In the genomic region with DNA sequence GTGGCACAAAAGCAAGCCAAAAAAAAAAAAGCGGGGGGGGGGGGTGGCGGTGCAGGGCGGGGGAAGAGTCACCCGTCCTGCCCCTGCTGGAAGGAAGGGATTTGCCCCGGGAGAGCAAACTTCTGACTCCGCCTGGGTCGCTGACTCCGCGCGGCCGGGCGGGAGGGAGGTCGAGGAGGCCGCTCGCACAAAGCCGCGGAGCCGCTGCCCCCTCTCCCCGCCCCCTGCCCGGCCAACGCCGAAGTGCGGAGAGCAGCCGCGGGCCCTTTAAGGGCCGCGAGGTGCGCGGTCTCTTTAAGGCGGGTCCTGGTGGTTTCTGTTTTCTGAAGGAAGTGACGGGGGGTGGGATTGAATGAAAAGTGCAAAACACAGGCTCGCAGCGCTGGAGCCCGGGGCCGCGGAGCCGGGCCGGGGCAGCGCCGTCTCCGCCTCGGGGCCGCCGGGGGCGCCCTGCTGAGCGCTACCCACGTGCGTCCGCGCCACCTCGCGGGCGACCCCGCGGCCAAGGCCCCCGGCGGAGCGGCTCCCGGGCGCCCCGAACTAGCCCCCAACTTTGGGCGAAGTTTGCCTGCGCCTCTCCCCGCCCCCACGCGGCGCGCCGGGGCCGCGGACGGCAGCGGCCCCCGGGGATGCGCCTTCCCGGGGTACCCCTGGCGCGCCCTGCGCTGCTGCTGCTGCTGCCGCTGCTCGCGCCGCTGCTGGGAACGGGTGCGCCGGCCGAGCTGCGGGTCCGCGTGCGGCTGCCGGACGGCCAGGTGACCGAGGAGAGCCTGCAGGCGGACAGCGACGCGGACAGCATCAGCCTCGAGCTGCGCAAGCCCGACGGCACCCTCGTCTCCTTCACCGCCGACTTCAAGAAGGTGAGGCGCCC, we compare ENCODE assay signal across 8 cellular contexts. TPM values are rescaled to one million over a fixed set of nuclear protein-coding genes. Genes with fewer than 3 reads are reported as not detected.
DNase-seq lines count a peak whose midpoint lies in the region; ATAC-seq lines count a peak whose summit lies in the region.

A gene (plus strand): TSS at position 382 of the 871 bp plus-strand sequence. CDS start 248 bp downstream, at position 630.

- H3K36me3 ChIP-seq in esophagus (ENCODE audit: control insufficient read depth in 2 of 2, insufficient read depth in 2 of 2, low read length in 1 of 2) = no peaks in the 10 kb centered on the region
- H3K36me3 ChIP-seq in muscle layer of colon (ENCODE audit: insufficient read depth, low read length) = no peaks in the 10 kb centered on the region

- peak; percentile 82 for ATAC-seq in HG03064 (IDR thresholded peaks at IDR 0.05; ENCODE audit: low read depth, unreplicated experiment)

- DNase-seq in NCI-H2196 (lab: John Stamatoyannopoulos, UW; ENCODE audit: unreplicated experiment) (peak; percentile 41), NCI-H2196 treated with DMSO at 0.1 percent for 48 hours (lab: John Stamatoyannopoulos, UW; ENCODE audit: unreplicated experiment) (no peak), NOMO-1 (lab: John Stamatoyannopoulos, UW; ENCODE audit: unreplicated experiment in 2 of 2) (peak; percentile 77 to 78)
- peak; percentile 65 for DNase-seq in activated T-cell treated with anti-CD3 and anti-CD28 coated beads, Interleukin-2, amount 50 U/mL, for 1 hour
- DNase-seq in stimulated activated CD8-positive, alpha-beta memory T cell treated with anti-CD3 and anti-CD28 coated beads, Interleukin-7, amount 100 ng/mL, for 1 hour (ENCODE audit: low read depth in 2 of 2) = peak; percentile 20

- 0% methylated on average over 65 to 106 of the region's 106 CpGs for WGBS in esophagus, 2 donors

- H3K27me3 ChIP-seq in esophagus (ENCODE audit: control insufficient read depth in 1 of 2, insufficient read depth in 2 of 2, low read length in 2 of 2) (no peaks in the 10 kb centered on the region), muscle layer of colon (ENCODE audit: control insufficient read depth in 1 of 2, insufficient read depth in 2 of 2, low read length in 2 of 2) (peaks cover 0 to 6% of the 10 kb centered on the region in 2 donors)

- H3K9ac ChIP-seq in muscle layer of colon (ENCODE audit: low read length) = peak within 1 kb of the TSS; percentile 21

- H3K4me3 ChIP-seq in esophagus (ENCODE audit: low read depth in 1 of 2, low read length in 2 of 2) (peak within 1 kb of the TSS; percentile 69 to 70), muscle layer of colon (ENCODE audit: low read depth in 1 of 2, low read length in 2 of 2) (peak within 1 kb of the TSS; percentile 48 to 74)

- H3K27ac ChIP-seq in esophagus (ENCODE audit: low read depth in 2 of 2, low read length in 1 of 2) (peak within 1 kb of the TSS; percentile 61 to 75), muscle layer of colon (ENCODE audit: low read depth, low read length) (peak within 1 kb of the TSS; percentile 70)

- H3K4me1 ChIP-seq in esophagus (ENCODE audit: control insufficient read depth in 2 of 2, insufficient read depth in 2 of 2, low read length in 1 of 2) (peaks cover 0 to 12% of the 10 kb centered on the region in 2 donors), muscle layer of colon (ENCODE audit: insufficient read depth, low read length) (peaks cover 17% of the 10 kb centered on the region)

- no peaks in the 10 kb centered on the region for H3K9me3 ChIP-seq in esophagus (ENCODE audit: control insufficient read depth in 2 of 2, insufficient read depth in 1 of 2, low read depth in 1 of 2, low read length in 1 of 2)
- H3K9me3 ChIP-seq in muscle layer of colon (ENCODE audit: low read length) = no peaks in the 10 kb centered on the region

RNA-seq across cellular contexts. Expression of the gene that starts here (rescaled TPM):
- 1 to 10 TPM; 7.2 to 8.4 TPM for polyA plus RNA-seq in esophagus
